2 cellular contexts compared by ENCODE assay signal in genomic region chr16:11291021-11291716, GRCh38.
TF ChIP-seq lines count a peak whose summit lies in the region.

No MANE protein-coding gene starts in this region.

TF ChIP-seq in HEK293, 187 proteins besides CTCF, POLR2A, EP300 and RAD21:
- TF ChIP-seq OSR2 (tag by site-specific recombination; IDR thresholded peaks at IDR 0.05) (peak; percentile 61), BCL6B (tag by site-specific recombination; IDR thresholded peaks at IDR 0.05) (no peak)

TF ChIP-seq in K562, 482 proteins besides CTCF, POLR2A, EP300 and RAD21:
- TF ChIP-seq RHOXF2B (CRISPR knock-in tag; conservative IDR thresholded peaks at IDR 0.05) (no peak), KLF1 (tag; IDR thresholded peaks at IDR 0.05) (no peak), ZNF407 (IDR thresholded peaks at IDR 0.05; ENCODE audit: low read depth) (no peak), XRCC3 (IDR thresholded peaks at IDR 0.05) (no peak), NFYB (IDR thresholded peaks at IDR 0.05; ENCODE audit: extremely low read depth, insufficient read length) (no peak), ZKSCAN1 (IDR thresholded peaks at IDR 0.05; ENCODE audit: low read depth, low read length) (no peak), GATAD2A (IDR thresholded peaks at IDR 0.05) (no peak), MTA3 (IDR thresholded peaks at IDR 0.05; ENCODE audit: borderline replicate concordance) (no peak), ZNF609 (CRISPR knock-in tag; IDR thresholded peaks at IDR 0.05; ENCODE audit: borderline replicate concordance) (no peak), XRCC4 (IDR thresholded peaks at IDR 0.05; ENCODE audit: extremely low read depth, insufficient read depth, insufficient read length) (no peak), RBM25 (IDR thresholded peaks at IDR 0.05; ENCODE audit: low read depth, low read length, severe bottlenecking) (no peak), HOMEZ (CRISPR knock-in tag; IDR thresholded peaks at IDR 0.05) (no peak), USF1 (CRISPR knock-in tag; IDR thresholded peaks at IDR 0.05) (no peak)
